In genomic region chr9:37626708-37627293, GRCh38 we compare ENCODE assay signal across 27 cellular contexts. TPM values are rescaled to one million over a fixed set of nuclear protein-coding genes. Genes with fewer than 3 reads are reported as not detected.
"Had no signal": no experiment of that assay in that cellular context is flagged by ENCODE, and none has a peak within 500 bp of the region (broad histone marks: within the 10 kb centered on the region; RNA-seq: fewer than 3 reads in every experiment).

No MANE protein-coding gene starts in this region.

- H3K27ac ChIP-seq: coronary artery, gastrocnemius medialis, ovary, psoas muscle, skin epidermis, tibial nerve, uterus, WERI-Rb-1 had no signal

- H3K4me3 Mint-ChIP-seq: activated naive CD4-positive, alpha-beta T cell treated with anti-CD3 and anti-CD28 coated beads, Interleukin-2, amount 10 ng/mL, durations not matched to agents 7 days and 5 days; activated naive CD8-positive, alpha-beta T cell treated with anti-CD3 and anti-CD28 coated beads, Interleukin-2, amount 50 U/mL, for 24 hours; brain; memory B cell; neural crest cell had no signal

- H3K4me1 Mint-ChIP-seq: activated naive CD4-positive, alpha-beta T cell treated with anti-CD3 and anti-CD28 coated beads, Interleukin-2, amount 10 ng/mL, durations not matched to agents 7 days and 5 days; activated naive CD8-positive, alpha-beta T cell treated with anti-CD3 and anti-CD28 coated beads, Interleukin-2, amount 50 U/mL, for 24 hours; neural crest cell had no signal

- H3K4me1 ChIP-seq: gastrocnemius medialis, psoas muscle, tibial nerve, uterus had no signal

- H3K9me3 Mint-ChIP-seq: activated naive CD4-positive, alpha-beta T cell treated with anti-CD3 and anti-CD28 coated beads, Interleukin-2, amount 10 ng/mL, durations not matched to agents 7 days and 5 days; activated naive CD8-positive, alpha-beta T cell treated with anti-CD3 and anti-CD28 coated beads, Interleukin-2, amount 50 U/mL, for 24 hours; brain; memory B cell; neural crest cell had no signal

- H3K9me3 ChIP-seq: gastrocnemius medialis, ovary, psoas muscle, tibial nerve, uterus had no signal

- H3K27me3 Mint-ChIP-seq: activated naive CD8-positive, alpha-beta T cell treated with anti-CD3 and anti-CD28 coated beads, Interleukin-2, amount 50 U/mL, for 24 hours had no signal

- H3K27ac Mint-ChIP-seq: activated naive CD4-positive, alpha-beta T cell treated with anti-CD3 and anti-CD28 coated beads, Interleukin-2, amount 10 ng/mL, durations not matched to agents 7 days and 5 days; activated naive CD8-positive, alpha-beta T cell treated with anti-CD3 and anti-CD28 coated beads, Interleukin-2, amount 50 U/mL, for 24 hours; brain; memory B cell had no signal

- H3K4me3 ChIP-seq: coronary artery, gastrocnemius medialis, ovary, psoas muscle, skin epidermis, tibial nerve, uterus had no signal

- H3K27me3 ChIP-seq: gastrocnemius medialis, ovary, tibial nerve, uterus had no signal

- ATAC-seq: activated naive CD8-positive, alpha-beta T cell treated with anti-CD3 and anti-CD28 coated beads, Interleukin-2, amount 50 U/mL, for 24 hours; gastrocnemius medialis; left ventricle myocardium superior; psoas muscle; right cardiac atrium; stimulated activated naive CD8-positive, alpha-beta T cell treated with anti-CD3 and anti-CD28 coated beads, Interleukin-15, Interleukin-2, amounts not matched to agents 100 U/mL and 50 U/mL, for 24 hours had no signal

- H3K36me3 Mint-ChIP-seq: activated naive CD4-positive, alpha-beta T cell treated with anti-CD3 and anti-CD28 coated beads, Interleukin-2, amount 10 ng/mL, durations not matched to agents 7 days and 5 days; brain; memory B cell had no signal

- H3K36me3 ChIP-seq: gastrocnemius medialis, ovary, tibial nerve, uterus, WERI-Rb-1 had no signal

- DNase-seq: activated CD4-positive, alpha-beta T cell treated with anti-CD3 and anti-CD28 coated beads for 1 hour; activated CD8-positive, alpha-beta memory T cell treated with anti-CD3 and anti-CD28 coated beads for 24 hours; activated CD8-positive, alpha-beta memory T cell treated with anti-CD3 and anti-CD28 coated beads, Interleukin-2, amount 50 U/mL, for 48 hours; activated effector memory CD4-positive, alpha-beta T cell treated with Interleukin-2 at 50 U/mL for 16 hours; activated naive CD4-positive, alpha-beta T cell treated with anti-CD3 and anti-CD28 coated beads, Interleukin-2, amount 10 ng/mL, durations not matched to agents 7 days and 5 days; activated naive CD8-positive, alpha-beta T cell treated with anti-CD3 and anti-CD28 coated beads, Interleukin-2, amount 50 U/mL, for 24 hours; activated T-cell treated with anti-CD3 and anti-CD28 coated beads, Interleukin-2, amount 50 U/mL, for 48 hours; anterior cingulate cortex; caudate nucleus; erythroblast; gastrocnemius medialis; head of caudate nucleus; kidney glomerular epithelial cell; left ventricle myocardium superior; ovary; psoas muscle; right cardiac atrium; stimulated activated naive CD8-positive, alpha-beta T cell treated with anti-CD3 and anti-CD28 coated beads, Interleukin-15, Interleukin-2, amounts not matched to agents 100 U/mL and 50 U/mL, for 24 hours; uterus; WERI-Rb-1 had no signal

RNA-seq across cellular contexts. Expression of gene FRMPD1, which starts 24.0 kb away (rescaled TPM):
- total RNA-seq: mononuclear cell had no signal
